1 cellular context compared by ENCODE assay signal in the genomic region with DNA sequence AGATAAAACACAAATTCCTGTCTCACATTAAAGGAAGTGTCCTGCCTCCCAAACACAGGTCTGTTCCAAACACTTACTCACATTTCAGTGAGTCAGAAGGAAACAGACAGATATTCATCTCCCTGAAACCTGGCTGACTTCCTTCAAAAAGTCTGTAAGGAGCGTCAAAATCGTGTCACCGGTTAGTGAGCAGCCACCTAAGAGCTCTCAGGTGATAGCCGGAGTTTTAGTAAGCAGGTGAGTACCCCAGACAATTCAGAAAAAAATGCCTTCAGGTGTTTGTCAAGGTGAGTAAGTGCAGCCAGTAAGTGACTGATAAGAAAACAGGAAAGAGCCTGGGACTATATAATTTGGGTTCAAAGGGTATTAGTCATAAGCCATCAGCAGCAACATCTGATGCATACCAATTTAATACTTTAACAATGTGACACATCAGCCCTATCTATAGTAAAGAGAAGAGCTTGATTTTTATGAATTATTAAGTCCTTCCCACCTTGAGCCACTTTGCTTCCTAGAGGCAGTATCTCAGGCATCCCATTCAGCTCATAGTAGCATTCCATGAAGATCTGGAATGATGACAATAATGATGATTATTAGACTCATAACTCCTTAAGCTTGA.
TF ChIP-seq lines count a peak whose summit lies in the region.

No MANE protein-coding gene starts in this region.

TF ChIP-seq in GM23338, 12 proteins besides CTCF, POLR2A, EP300 and RAD21 (continued from another document):
- TF ChIP-seq, protein P1, sequence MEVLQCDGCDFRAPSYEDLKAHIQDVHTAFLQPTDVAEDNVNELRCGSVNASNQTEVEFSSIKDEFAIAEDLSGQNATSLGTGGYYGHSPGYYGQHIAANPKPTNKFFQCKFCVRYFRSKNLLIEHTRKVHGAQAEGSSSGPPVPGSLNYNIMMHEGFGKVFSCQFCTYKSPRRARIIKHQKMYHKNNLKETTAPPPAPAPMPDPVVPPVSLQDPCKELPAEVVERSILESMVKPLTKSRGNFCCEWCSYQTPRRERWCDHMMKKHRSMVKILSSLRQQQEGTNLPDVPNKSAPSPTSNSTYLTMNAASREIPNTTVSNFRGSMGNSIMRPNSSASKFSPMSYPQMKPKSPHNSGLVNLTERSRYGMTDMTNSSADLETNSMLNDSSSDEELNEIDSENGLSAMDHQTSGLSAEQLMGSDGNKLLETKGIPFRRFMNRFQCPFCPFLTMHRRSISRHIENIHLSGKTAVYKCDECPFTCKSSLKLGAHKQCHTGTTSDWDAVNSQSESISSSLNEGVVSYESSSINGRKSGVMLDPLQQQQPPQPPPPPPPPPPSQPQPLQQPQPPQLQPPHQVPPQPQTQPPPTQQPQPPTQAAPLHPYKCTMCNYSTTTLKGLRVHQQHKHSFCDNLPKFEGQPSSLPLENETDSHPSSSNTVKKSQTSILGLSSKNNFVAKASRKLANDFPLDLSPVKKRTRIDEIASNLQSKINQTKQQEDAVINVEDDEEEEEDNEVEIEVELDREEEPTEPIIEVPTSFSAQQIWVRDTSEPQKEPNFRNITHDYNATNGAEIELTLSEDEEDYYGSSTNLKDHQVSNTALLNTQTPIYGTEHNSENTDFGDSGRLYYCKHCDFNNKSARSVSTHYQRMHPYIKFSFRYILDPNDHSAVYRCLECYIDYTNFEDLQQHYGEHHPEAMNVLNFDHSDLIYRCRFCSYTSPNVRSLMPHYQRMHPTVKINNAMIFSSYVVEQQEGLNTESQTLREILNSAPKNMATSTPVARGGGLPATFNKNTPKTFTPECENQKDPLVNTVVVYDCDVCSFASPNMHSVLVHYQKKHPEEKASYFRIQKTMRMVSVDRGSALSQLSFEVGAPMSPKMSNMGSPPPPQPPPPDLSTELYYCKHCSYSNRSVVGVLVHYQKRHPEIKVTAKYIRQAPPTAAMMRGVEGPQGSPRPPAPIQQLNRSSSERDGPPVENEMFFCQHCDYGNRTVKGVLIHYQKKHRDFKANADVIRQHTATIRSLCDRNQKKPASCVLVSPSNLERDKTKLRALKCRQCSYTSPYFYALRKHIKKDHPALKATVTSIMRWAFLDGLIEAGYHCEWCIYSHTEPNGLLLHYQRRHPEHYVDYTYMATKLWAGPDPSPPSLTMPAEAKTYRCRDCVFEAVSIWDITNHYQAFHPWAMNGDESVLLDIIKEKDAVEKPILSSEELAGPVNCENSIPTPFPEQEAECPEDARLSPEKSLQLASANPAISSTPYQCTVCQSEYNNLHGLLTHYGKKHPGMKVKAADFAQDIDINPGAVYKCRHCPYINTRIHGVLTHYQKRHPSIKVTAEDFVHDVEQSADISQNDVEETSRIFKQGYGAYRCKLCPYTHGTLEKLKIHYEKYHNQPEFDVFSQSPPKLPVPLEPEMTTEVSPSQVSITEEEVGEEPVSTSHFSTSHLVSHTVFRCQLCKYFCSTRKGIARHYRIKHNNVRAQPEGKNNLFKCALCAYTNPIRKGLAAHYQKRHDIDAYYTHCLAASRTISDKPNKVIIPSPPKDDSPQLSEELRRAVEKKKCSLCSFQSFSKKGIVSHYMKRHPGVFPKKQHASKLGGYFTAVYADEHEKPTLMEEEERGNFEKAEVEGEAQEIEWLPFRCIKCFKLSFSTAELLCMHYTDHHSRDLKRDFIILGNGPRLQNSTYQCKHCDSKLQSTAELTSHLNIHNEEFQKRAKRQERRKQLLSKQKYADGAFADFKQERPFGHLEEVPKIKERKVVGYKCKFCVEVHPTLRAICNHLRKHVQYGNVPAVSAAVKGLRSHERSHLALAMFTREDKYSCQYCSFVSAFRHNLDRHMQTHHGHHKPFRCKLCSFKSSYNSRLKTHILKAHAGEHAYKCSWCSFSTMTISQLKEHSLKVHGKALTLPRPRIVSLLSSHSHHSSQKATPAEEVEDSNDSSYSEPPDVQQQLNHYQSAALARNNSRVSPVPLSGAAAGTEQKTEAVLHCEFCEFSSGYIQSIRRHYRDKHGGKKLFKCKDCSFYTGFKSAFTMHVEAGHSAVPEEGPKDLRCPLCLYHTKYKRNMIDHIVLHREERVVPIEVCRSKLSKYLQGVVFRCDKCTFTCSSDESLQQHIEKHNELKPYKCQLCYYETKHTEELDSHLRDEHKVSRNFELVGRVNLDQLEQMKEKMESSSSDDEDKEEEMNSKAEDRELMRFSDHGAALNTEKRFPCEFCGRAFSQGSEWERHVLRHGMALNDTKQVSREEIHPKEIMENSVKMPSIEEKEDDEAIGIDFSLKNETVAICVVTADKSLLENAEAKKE (CRISPR knock-in tag; IDR thresholded peaks at IDR 0.05): no peak
- TF ChIP-seq CREB1 (CRISPR knock-in tag; IDR thresholded peaks at IDR 0.05; ENCODE audit: low read depth) (no peak), ZNF331 (CRISPR knock-in tag; IDR thresholded peaks at IDR 0.05; ENCODE audit: low read depth) (no peak), STAT1 (IDR thresholded peaks at IDR 0.05; ENCODE audit: unreplicated experiment) (no peak), NANOG (IDR thresholded peaks at IDR 0.05; ENCODE audit: borderline replicate concordance) (no peak), EZH2phosphoT487 (IDR thresholded peaks at IDR 0.05; ENCODE audit: unreplicated experiment) (no peak), ZNF114 (CRISPR knock-in tag; IDR thresholded peaks at IDR 0.05) (no peak)
- TF ChIP-seq, protein P2, sequence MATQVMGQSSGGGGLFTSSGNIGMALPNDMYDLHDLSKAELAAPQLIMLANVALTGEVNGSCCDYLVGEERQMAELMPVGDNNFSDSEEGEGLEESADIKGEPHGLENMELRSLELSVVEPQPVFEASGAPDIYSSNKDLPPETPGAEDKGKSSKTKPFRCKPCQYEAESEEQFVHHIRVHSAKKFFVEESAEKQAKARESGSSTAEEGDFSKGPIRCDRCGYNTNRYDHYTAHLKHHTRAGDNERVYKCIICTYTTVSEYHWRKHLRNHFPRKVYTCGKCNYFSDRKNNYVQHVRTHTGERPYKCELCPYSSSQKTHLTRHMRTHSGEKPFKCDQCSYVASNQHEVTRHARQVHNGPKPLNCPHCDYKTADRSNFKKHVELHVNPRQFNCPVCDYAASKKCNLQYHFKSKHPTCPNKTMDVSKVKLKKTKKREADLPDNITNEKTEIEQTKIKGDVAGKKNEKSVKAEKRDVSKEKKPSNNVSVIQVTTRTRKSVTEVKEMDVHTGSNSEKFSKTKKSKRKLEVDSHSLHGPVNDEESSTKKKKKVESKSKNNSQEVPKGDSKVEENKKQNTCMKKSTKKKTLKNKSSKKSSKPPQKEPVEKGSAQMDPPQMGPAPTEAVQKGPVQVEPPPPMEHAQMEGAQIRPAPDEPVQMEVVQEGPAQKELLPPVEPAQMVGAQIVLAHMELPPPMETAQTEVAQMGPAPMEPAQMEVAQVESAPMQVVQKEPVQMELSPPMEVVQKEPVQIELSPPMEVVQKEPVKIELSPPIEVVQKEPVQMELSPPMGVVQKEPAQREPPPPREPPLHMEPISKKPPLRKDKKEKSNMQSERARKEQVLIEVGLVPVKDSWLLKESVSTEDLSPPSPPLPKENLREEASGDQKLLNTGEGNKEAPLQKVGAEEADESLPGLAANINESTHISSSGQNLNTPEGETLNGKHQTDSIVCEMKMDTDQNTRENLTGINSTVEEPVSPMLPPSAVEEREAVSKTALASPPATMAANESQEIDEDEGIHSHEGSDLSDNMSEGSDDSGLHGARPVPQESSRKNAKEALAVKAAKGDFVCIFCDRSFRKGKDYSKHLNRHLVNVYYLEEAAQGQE (IDR thresholded peaks at IDR 0.05; ENCODE audit: unreplicated experiment): no peak
- TF ChIP-seq, protein P3, sequence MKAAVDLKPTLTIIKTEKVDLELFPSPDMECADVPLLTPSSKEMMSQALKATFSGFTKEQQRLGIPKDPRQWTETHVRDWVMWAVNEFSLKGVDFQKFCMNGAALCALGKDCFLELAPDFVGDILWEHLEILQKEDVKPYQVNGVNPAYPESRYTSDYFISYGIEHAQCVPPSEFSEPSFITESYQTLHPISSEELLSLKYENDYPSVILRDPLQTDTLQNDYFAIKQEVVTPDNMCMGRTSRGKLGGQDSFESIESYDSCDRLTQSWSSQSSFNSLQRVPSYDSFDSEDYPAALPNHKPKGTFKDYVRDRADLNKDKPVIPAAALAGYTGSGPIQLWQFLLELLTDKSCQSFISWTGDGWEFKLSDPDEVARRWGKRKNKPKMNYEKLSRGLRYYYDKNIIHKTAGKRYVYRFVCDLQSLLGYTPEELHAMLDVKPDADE (IDR thresholded peaks at IDR 0.05): no peak
